ENCODE assay signal across 23 cellular contexts in the genomic region with DNA sequence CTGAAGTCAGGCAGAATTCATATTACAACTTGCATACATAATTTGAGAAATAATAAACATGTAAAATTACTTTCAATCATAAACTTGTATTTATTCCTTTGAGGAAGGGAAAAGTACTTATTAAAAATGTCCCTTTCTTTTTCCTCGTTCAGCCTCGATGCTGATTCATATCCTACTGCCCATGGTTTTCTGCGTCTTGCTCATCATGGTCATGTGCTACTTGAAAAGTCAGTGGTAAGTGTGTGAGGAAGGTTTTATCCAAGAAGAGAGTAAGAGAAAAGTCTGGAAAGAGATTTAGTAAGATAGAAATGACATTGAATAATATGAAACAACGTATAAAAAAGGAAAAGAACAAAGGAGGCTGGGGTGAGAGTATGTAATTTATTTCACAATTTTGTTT.
"Had no signal": no experiment of that assay in that cellular context is flagged by ENCODE, and none has a peak within 500 bp of the region (broad histone marks: within the 10 kb centered on the region; RNA-seq: fewer than 3 reads in every experiment).

No MANE protein-coding gene starts in this region.

- H3K9me3 ChIP-seq: ovary, psoas muscle, right atrium auricular region, spleen, upper lobe of right lung had no signal

- ATAC-seq: activated CD4-positive, alpha-beta T cell treated with anti-CD3 and anti-CD28 coated beads for 36 hours; activated naive CD8-positive, alpha-beta T cell treated with anti-CD3 and anti-CD28 coated beads, Interleukin-2, amount 50 U/mL, for 24 hours; left cardiac atrium; natural killer cell; psoas muscle; upper lobe of right lung had no signal

- H3K27ac ChIP-seq: ovary, psoas muscle, right atrium auricular region, upper lobe of right lung had no signal

- H3K27me3 ChIP-seq: ovary, right atrium auricular region, upper lobe of right lung had no signal

- H3K4me3 ChIP-seq: ovary, psoas muscle, right atrium auricular region, spleen, upper lobe of right lung had no signal

- H3K4me1 ChIP-seq: psoas muscle, right atrium auricular region, spleen, upper lobe of right lung had no signal

- DNase-seq: activated B cell treated with CpG ODN at 0.5 μM for 24 hours; activated CD4-positive, alpha-beta memory T cell treated with anti-CD3 and anti-CD28 coated beads, Interleukin-2, amount 10 ng/mL, durations not matched to agents 7 days and 5 days; activated CD4-positive, alpha-beta T cell treated with anti-CD3 and anti-CD28 coated beads for 36 hours; activated gamma-delta T cell; activated naive CD4-positive, alpha-beta T cell treated with anti-CD3 and anti-CD28 coated beads, Interleukin-2, amount 50 U/mL, for 16 hours; activated naive CD8-positive, alpha-beta T cell treated with anti-CD3 and anti-CD28 coated beads, Interleukin-2, amount 50 U/mL, for 24 hours; activated T-cell treated with anti-CD3 and anti-CD28 coated beads for 4 hours; anterior cingulate cortex; central memory CD4-positive, alpha-beta T cell; cortex of kidney; head of caudate nucleus; hypothalamus; left cardiac atrium; midbrain; natural killer cell; ovary; psoas muscle; spleen; stimulated activated CD4-positive, alpha-beta T cell treated with anti-CD3 and anti-CD28 coated beads, Interleukin-4, amount 100 ng/mL, for 1 hour; stimulated activated naive CD4-positive, alpha-beta T cell treated with Interleukin-2 at 50 U/mL for 16 hours; T-helper 9 cell; upper lobe of right lung had no signal

- H3K36me3 ChIP-seq: ovary had no signal
